10 cellular contexts compared by ENCODE assay signal in the genomic region with DNA sequence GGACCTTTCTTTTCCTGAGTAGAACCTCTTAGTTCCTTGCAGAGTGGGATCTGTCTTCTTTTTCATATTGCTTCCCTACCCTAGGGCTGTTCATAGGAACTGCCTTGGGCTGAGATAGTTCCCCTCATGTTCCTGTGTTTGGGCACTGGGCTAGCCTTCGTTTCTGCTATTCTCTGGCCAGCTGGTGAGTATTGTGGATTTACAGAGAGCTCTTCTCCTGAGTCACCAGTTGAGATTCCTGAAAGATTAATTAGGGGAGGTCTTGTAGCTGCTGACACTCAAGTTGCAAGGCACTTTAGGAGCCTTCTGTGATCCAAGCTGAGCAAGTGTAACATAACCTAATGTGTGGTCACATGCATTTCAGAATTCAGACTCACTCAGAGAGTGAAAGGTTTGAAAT. TPM values are rescaled to one million over a fixed set of nuclear protein-coding genes. Genes with fewer than 3 reads are reported as not detected.
DNase-seq lines count a peak whose midpoint lies in the region; ATAC-seq and TF ChIP-seq lines count a peak whose summit lies in the region.
"Had no signal": no experiment of that assay in that cellular context is flagged by ENCODE, and none has a peak within 500 bp of the region (broad histone marks: within the 10 kb centered on the region; RNA-seq: fewer than 3 reads in every experiment).

No MANE protein-coding gene starts in this region.

- POLR2A ChIA-PET in activated naive CD8-positive, alpha-beta T cell treated with anti-CD3 and anti-CD28 coated beads, Interleukin-2, amount 10 ng/mL, durations not matched to agents 7 days and 5 days (lab: Charles Lee): interaction anchor here (1.2 kb wide), 1 partner anchor 122 kb away, joined by 4 read pairs; no protein-coding TSS in a partner anchor

- peaks cover 33 to 82% of the 10 kb centered on the region in 2 donors for H3K36me3 Mint-ChIP-seq in activated naive CD4-positive, alpha-beta T cell treated with anti-CD3 and anti-CD28 coated beads, Interleukin-2, amount 50 U/mL, for 72 hours
- H3K36me3 Mint-ChIP-seq in activated naive CD8-positive, alpha-beta T cell treated with anti-CD3 and anti-CD28 coated beads, Interleukin-2, amount 10 ng/mL, durations not matched to agents 7 days and 5 days: peaks cover 61% of the 10 kb centered on the region
- H3K36me3 Mint-ChIP-seq in type B pancreatic cell (peaks cover 67% of the 10 kb centered on the region), Calu3 (ENCODE audit: insufficient read depth, unreplicated experiment) (peaks cover 96% of the 10 kb centered on the region)

- ATAC-seq in activated naive CD4-positive, alpha-beta T cell treated with anti-CD3 and anti-CD28 coated beads, Interleukin-2, amount 50 U/mL, for 72 hours: no peak
- no peak for ATAC-seq in activated naive CD8-positive, alpha-beta T cell treated with anti-CD3 and anti-CD28 coated beads, Interleukin-2, amount 10 ng/mL, durations not matched to agents 7 days and 5 days (ENCODE audit: low read depth)
- ATAC-seq in HG03469 (IDR thresholded peaks at IDR 0.05; ENCODE audit: unreplicated experiment): no peak

- TF ChIP-seq CTCF in type B pancreatic cell (conservative IDR thresholded peaks at IDR 0.05): no peak
- TF ChIP-seq CTCF in Calu3 (IDR thresholded peaks at IDR 0.05; ENCODE audit: unreplicated experiment): no peak

- no peaks in the 10 kb centered on the region for H3K9me3 Mint-ChIP-seq in activated naive CD4-positive, alpha-beta T cell treated with anti-CD3 and anti-CD28 coated beads, Interleukin-2, amount 50 U/mL, for 72 hours
- no peaks in the 10 kb centered on the region for H3K9me3 Mint-ChIP-seq in activated naive CD8-positive, alpha-beta T cell treated with anti-CD3 and anti-CD28 coated beads, Interleukin-2, amount 10 ng/mL, durations not matched to agents 7 days and 5 days
- H3K9me3 Mint-ChIP-seq in type B pancreatic cell: no peaks in the 10 kb centered on the region
- H3K9me3 Mint-ChIP-seq in Calu3 (ENCODE audit: low read depth, unreplicated experiment): no peaks in the 10 kb centered on the region

- no TSS peak for BruUV-seq in Calu3 (replicated peaks; lab: Mats Ljungman, UMichigan)

- CTCF ChIA-PET in Calu3 (lab: Charles Lee): no interaction called here

- no peak overlapping the region for H3K4me3 Mint-ChIP-seq in activated naive CD8-positive, alpha-beta T cell treated with anti-CD3 and anti-CD28 coated beads, Interleukin-2, amount 10 ng/mL, durations not matched to agents 7 days and 5 days
- H3K4me3 Mint-ChIP-seq in type B pancreatic cell (peak overlapping the region; percentile 3), Calu3 (ENCODE audit: low read depth, unreplicated experiment) (no peak overlapping the region)

- peaks cover 31% of the 10 kb centered on the region for H3K4me1 Mint-ChIP-seq in activated naive CD8-positive, alpha-beta T cell treated with anti-CD3 and anti-CD28 coated beads, Interleukin-2, amount 10 ng/mL, durations not matched to agents 7 days and 5 days
- H3K4me1 Mint-ChIP-seq in type B pancreatic cell (ENCODE audit: unreplicated experiment): peaks cover 7% of the 10 kb centered on the region
- H3K4me1 Mint-ChIP-seq in Calu3 (ENCODE audit: low read depth, unreplicated experiment): no peaks in the 10 kb centered on the region

- no peaks in the 10 kb centered on the region for H3K27me3 Mint-ChIP-seq in activated naive CD8-positive, alpha-beta T cell treated with anti-CD3 and anti-CD28 coated beads, Interleukin-2, amount 10 ng/mL, durations not matched to agents 7 days and 5 days
- H3K27me3 Mint-ChIP-seq in type B pancreatic cell: no peaks in the 10 kb centered on the region
- H3K27me3 Mint-ChIP-seq in Calu3 (ENCODE audit: unreplicated experiment): no peaks in the 10 kb centered on the region

- no peak for DNase-seq in activated naive CD4-positive, alpha-beta T cell treated with anti-CD3 and anti-CD28 coated beads, Interleukin-2, amount 50 U/mL, for 72 hours (ENCODE audit: low spot score in 2 of 2)
- DNase-seq in activated naive CD4-positive, alpha-beta T cell treated with Interleukin-2 at 50 U/mL for 16 hours: no peak
- no peak for DNase-seq in activated naive CD8-positive, alpha-beta T cell treated with anti-CD3 and anti-CD28 coated beads, Interleukin-2, amount 10 ng/mL, durations not matched to agents 7 days and 5 days
- peak; percentile 85 for DNase-seq in islet precursor cell
- DNase-seq in type B pancreatic cell (ENCODE audit: extremely low spot score, unreplicated experiment): no peak
- DNase-seq in Calu3: no peak
- DNase-seq in SKM-1 treated with dmso at 0.1 percent for 144 hours (lab: John Stamatoyannopoulos, UW; ENCODE audit: unreplicated experiment): no peak
- DNase-seq: DND-41, SHP77 had no signal

- H3K27ac Mint-ChIP-seq in activated naive CD4-positive, alpha-beta T cell treated with anti-CD3 and anti-CD28 coated beads, Interleukin-2, amount 50 U/mL, for 72 hours: peak overlapping the region; percentile 14 to 34
- peak overlapping the region; percentile 26 for H3K27ac Mint-ChIP-seq in activated naive CD8-positive, alpha-beta T cell treated with anti-CD3 and anti-CD28 coated beads, Interleukin-2, amount 10 ng/mL, durations not matched to agents 7 days and 5 days
- H3K27ac Mint-ChIP-seq in type B pancreatic cell: peak overlapping the region; percentile 74
- no peak overlapping the region for H3K27ac Mint-ChIP-seq in Calu3 (ENCODE audit: unreplicated experiment)

- intact Hi-C loops in Calu3 (cut with micrococcal nuclease; ENCODE audit: unreplicated experiment): no loop called here

RNA-seq across cellular contexts. Expression of a gene that starts 30.7 kb away (rescaled TPM):
- 100 to 1,000 TPM; 187 to 214 TPM for total RNA-seq in activated naive CD4-positive, alpha-beta T cell treated with anti-CD3 and anti-CD28 coated beads, Interleukin-2, amount 50 U/mL, for 72 hours
- total RNA-seq in activated naive CD8-positive, alpha-beta T cell treated with anti-CD3 and anti-CD28 coated beads, Interleukin-2, amount 10 ng/mL, durations not matched to agents 7 days and 5 days: 100 to 1,000 TPM; 218 to 236 TPM
- 123 and 135 TPM in 2 replicates for total RNA-seq in type B pancreatic cell (ENCODE audit: low replicate concordance)
- total RNA-seq in Calu3 (2022): 127 and 140 TPM in 2 replicates
